In genomic region chr9:35832814-35833213, GRCh38 we compare ENCODE assay signal across 17 cellular contexts. TPM values are rescaled to one million over a fixed set of nuclear protein-coding genes. Genes with fewer than 3 reads are reported as not detected.
A peak's percentile ranks its signal among the peaks of the same experiment; 100 is the strongest.
DNase-seq lines count a peak whose midpoint lies in the region; ATAC-seq, FAIRE-seq and TF ChIP-seq lines count a peak whose summit lies in the region.
"Had no signal": no experiment of that assay in that cellular context is flagged by ENCODE, and none has a peak within 500 bp of the region (broad histone marks: within the 10 kb centered on the region; RNA-seq: fewer than 3 reads in every experiment).

No MANE protein-coding gene starts in this region.

- H3K4me3 ChIP-seq in BLaER1, result no peak overlapping the region
- H3K4me3 ChIP-seq in kidney (ENCODE audit: low read length in 2 of 2), result no peak overlapping the region
- H3K4me3 ChIP-seq in psoas muscle, result no peak overlapping the region
- H3K4me3 ChIP-seq: smooth muscle cell had no signal

- no peak overlapping the region for H3K4me3 Mint-ChIP-seq in activated T-cell treated with anti-CD3 and anti-CD28 coated beads, Interleukin-2, amount 50 U/mL, for 72 hours

- no peak overlapping the region for H3K27ac Mint-ChIP-seq in activated T-cell treated with anti-CD3 and anti-CD28 coated beads, Interleukin-2, amount 50 U/mL, for 72 hours

- FAIRE-seq in kidney (lab: Jason Lieb, UNC), result no peak

- peaks cover under 1% of the 10 kb centered on the region for H3K27me3 Mint-ChIP-seq in activated T-cell treated with anti-CD3 and anti-CD28 coated beads, Interleukin-2, amount 50 U/mL, for 72 hours (ENCODE audit: low read depth)

- H3K36me3 ChIP-seq in BLaER1 (peaks cover 12% of the 10 kb centered on the region; the same call in 1 of the 2 replicates), kidney (ENCODE audit: control insufficient read depth in 1 of 2, insufficient read depth in 2 of 2, low read length in 2 of 2) (no peaks in the 10 kb centered on the region), psoas muscle (ENCODE audit: insufficient read depth in 1 of 2, low read depth in 1 of 2) (no peaks in the 10 kb centered on the region)

- H3K27ac ChIP-seq in BLaER1 (0 out of 2 replicates have a peak overlapping the region, but pooled peaks have one; percentile 49), VCaP (peak overlapping the region; percentile 91), kidney (ENCODE audit: low read depth in 2 of 2, low read length in 2 of 2) (peak overlapping the region; percentile 44 to 52), psoas muscle (peak overlapping the region; percentile 77)
- H3K27ac ChIP-seq: HL-60 had no signal

- no peaks in the 10 kb centered on the region for H3K9me3 Mint-ChIP-seq in activated T-cell treated with anti-CD3 and anti-CD28 coated beads, Interleukin-2, amount 50 U/mL, for 72 hours

- peaks cover 35% of the 10 kb centered on the region for H3K4me1 Mint-ChIP-seq in activated T-cell treated with anti-CD3 and anti-CD28 coated beads, Interleukin-2, amount 50 U/mL, for 72 hours (ENCODE audit: low read depth)

- no peaks in the 10 kb centered on the region for H4K20me1 ChIP-seq in BLaER1

- WGBS in psoas muscle, 3 donors, result 58 to 71% (median 68%) methylated on average over 5 of the region's 5 CpGs

- H3K9ac ChIP-seq in BLaER1 (peak overlapping the region; percentile 48; the same call in 1 of the 2 replicates), kidney (ENCODE audit: low read length in 2 of 2) (no peak overlapping the region)

- intact Hi-C loops in kidney (cut with DNase I), result no loop called here
- intact Hi-C loops in psoas muscle (cut with DNase I), result no loop called here

- no peaks in the 10 kb centered on the region for H3K27me3 ChIP-seq in BLaER1
- H3K27me3 ChIP-seq in psoas muscle (ENCODE audit: insufficient read depth in 3 of 3, low read length in 2 of 3), result no peaks in the 10 kb centered on the region

- H3K4me1 ChIP-seq in BLaER1, result peaks cover 42% of the 10 kb centered on the region
- H3K4me1 ChIP-seq in kidney (ENCODE audit: control insufficient read depth in 1 of 2, insufficient read depth in 1 of 2, low read depth in 1 of 2, low read length in 2 of 2), result peaks cover 20 to 36% of the 10 kb centered on the region in 2 donors
- H3K4me1 ChIP-seq in psoas muscle, result peaks cover 57% of the 10 kb centered on the region

- ATAC-seq in psoas muscle, result no peak
- no peak for ATAC-seq in HG03025 (IDR thresholded peaks at IDR 0.05; ENCODE audit: low FRiP score, unreplicated experiment)
- no peak for ATAC-seq in activated T-cell treated with anti-CD3 and anti-CD28 coated beads, Interleukin-2, amount 50 U/mL, for 72 hours (replicated peaks in 1 of 2)

- H3K4me2 ChIP-seq in BLaER1, result peak overlapping the region; percentile 78
- H3K4me2 ChIP-seq: smooth muscle cell had no signal

- TF ChIP-seq CTCF in VCaP (conservative IDR thresholded peaks at IDR 0.05) (no peak), kidney (IDR thresholded peaks at IDR 0.05; ENCODE audit: borderline replicate concordance, extremely low read depth, insufficient read depth) (no peak), psoas muscle (IDR thresholded peaks at IDR 0.05) (no peak)

- H3K9me3 ChIP-seq in BLaER1 (no peaks in the 10 kb centered on the region), kidney (ENCODE audit: control insufficient read depth in 1 of 2, low read length in 2 of 2) (no peaks in the 10 kb centered on the region), psoas muscle (no peaks in the 10 kb centered on the region)

- no peaks in the 10 kb centered on the region for H3K36me3 Mint-ChIP-seq in activated T-cell treated with anti-CD3 and anti-CD28 coated beads, Interleukin-2, amount 50 U/mL, for 72 hours (ENCODE audit: insufficient read depth in 2 of 2)

- DNase-seq in kidney, result no peak
- no peak for DNase-seq in psoas muscle
- DNase-seq in Kasumi-1 (lab: John Stamatoyannopoulos, UW), result no peak
- no peak for DNase-seq in GM19238 (ENCODE audit: insufficient read length, low spot score)
- DNase-seq in activated T-cell treated with anti-CD3 and anti-CD28 coated beads, Interleukin-2, amount 50 U/mL, for 72 hours, result no peak
- DNase-seq: activated CD4-positive, alpha-beta T cell treated with anti-CD3 and anti-CD28 coated beads, Interleukin-2, amount 50 U/mL, for 1 hour; foreskin melanocyte; mesendoderm; NCI-H1417 treated with DMSO at 0.1 percent for 48 hours; NCI-H774; occipital lobe had no signal

RNA-seq across cellular contexts. Expression of gene TMEM8B, which starts 3.8 kb away (rescaled TPM):
- total RNA-seq in kidney (18.3 TPM), psoas muscle (10 to 100 TPM in 2 of 4 donors, 1 to 10 TPM in 2; 8.9 to 18.5 (median 11.6) TPM)
- polyA plus RNA-seq in kidney (ENCODE audit: insufficient read depth, low read depth, low replicate concordance) (17.6 TPM), psoas muscle (1 to 10 TPM; 2.8 to 5.9 (median 3.9) TPM)
- total RNA-seq in activated T-cell treated with anti-CD3 and anti-CD28 coated beads, Interleukin-2, amount 50 U/mL, for 72 hours, result 1 to 10 TPM; 8.4 to 9.1 TPM

RNA-seq across cellular contexts. Expression of gene FAM221B, which starts 4.3 kb away (rescaled TPM):
- total RNA-seq in kidney (not detected), psoas muscle (not detected)
- polyA plus RNA-seq in kidney (ENCODE audit: insufficient read depth, low read depth, low replicate concordance) (not detected), psoas muscle (not detected)
- total RNA-seq in activated T-cell treated with anti-CD3 and anti-CD28 coated beads, Interleukin-2, amount 50 U/mL, for 72 hours, result not detected
- total RNA-seq: occipital lobe, smooth muscle cell had no signal
- polyA plus RNA-seq: AG04450, smooth muscle cell had no signal

RNA-seq across cellular contexts. Expression of gene HINT2, which starts 18.0 kb away (rescaled TPM):
- total RNA-seq in kidney (55.1 TPM), psoas muscle (10 to 100 TPM; 36.5 to 53.9 (median 42.3) TPM)
- polyA plus RNA-seq in kidney (ENCODE audit: insufficient read depth, low read depth, low replicate concordance) (307 TPM), psoas muscle (10 to 100 TPM; 43.8 to 64.7 (median 48.1) TPM)
- total RNA-seq in activated T-cell treated with anti-CD3 and anti-CD28 coated beads, Interleukin-2, amount 50 U/mL, for 72 hours, result 10 to 100 TPM; 69.2 to 80.9 TPM

RNA-seq across cellular contexts. Expression of gene SPAG8, which starts 20.8 kb away (rescaled TPM):
- total RNA-seq in kidney (6.1 TPM), psoas muscle (1 to 10 TPM in 1 of 4 donors, under 1 TPM in 3; 0.39 to 1.3 (median 0.94) TPM)
- polyA plus RNA-seq in kidney (ENCODE audit: insufficient read depth, low read depth, low replicate concordance) (2.4 TPM), psoas muscle (1 to 10 TPM in 1 of 3 donors, under 1 TPM in 2; 0.25 to 1.2 (median 0.56) TPM)
- 1 to 10 TPM; 1.1 to 1.4 TPM for total RNA-seq in activated T-cell treated with anti-CD3 and anti-CD28 coated beads, Interleukin-2, amount 50 U/mL, for 72 hours
- total RNA-seq: smooth muscle cell had no signal

RNA-seq across cellular contexts. Expression of gene OR13J1, which starts 37.4 kb away (rescaled TPM):
- total RNA-seq in kidney (not detected), psoas muscle (not detected)
- polyA plus RNA-seq in kidney (ENCODE audit: insufficient read depth, low read depth, low replicate concordance) (not detected), psoas muscle (not detected)
- total RNA-seq in activated T-cell treated with anti-CD3 and anti-CD28 coated beads, Interleukin-2, amount 50 U/mL, for 72 hours, result not detected
- total RNA-seq: occipital lobe, smooth muscle cell had no signal
- polyA plus RNA-seq: AG04450, smooth muscle cell had no signal
